In the genomic region with DNA sequence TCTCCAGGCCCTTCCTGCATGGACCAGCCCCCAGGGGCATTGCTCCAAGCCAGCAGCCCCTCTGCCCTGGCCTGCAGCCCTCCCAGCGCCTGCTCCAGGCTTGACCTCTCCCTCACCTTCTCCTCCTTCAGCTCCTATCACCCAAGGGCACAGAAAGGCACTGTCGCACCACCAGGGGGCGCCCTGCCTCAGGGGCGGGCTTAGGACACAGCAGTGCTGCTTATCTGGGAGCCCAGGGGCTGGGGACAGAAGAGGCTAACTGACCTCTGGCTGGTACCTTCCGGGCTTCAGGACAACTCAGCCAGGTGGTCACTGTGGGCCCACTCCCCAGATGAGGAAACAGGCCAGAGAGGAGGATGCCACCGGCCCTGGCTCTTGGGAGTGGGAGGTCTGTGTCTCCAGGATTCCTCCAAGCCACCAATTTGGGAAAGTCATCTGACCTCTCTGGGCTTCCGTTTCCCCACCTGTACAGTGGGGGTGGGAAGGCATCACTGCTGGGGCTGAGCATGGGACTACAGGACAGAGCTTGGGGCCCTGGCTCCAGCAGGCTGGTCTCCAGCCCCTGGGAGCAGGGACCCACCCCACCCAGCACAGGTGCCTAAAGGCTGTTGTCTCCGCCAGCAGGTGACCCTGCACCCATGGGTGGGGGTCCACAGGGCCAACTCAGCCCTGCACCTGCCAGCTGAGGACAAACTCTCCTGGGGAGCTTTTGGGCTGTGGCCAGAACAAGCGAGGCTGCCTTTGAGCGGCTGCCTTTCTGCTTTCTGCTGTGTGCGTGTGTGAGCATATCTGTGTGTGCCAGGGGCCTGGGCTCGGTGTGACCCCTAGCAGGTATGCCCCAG, we compare ENCODE assay signal across 8 cellular contexts. TPM values are rescaled to one million over a fixed set of nuclear protein-coding genes. Genes with fewer than 3 reads are reported as not detected.
DNase-seq lines count a peak whose midpoint lies in the region; ATAC-seq and TF ChIP-seq lines count a peak whose summit lies in the region.

No MANE protein-coding gene starts in this region.

- H3K4me3 Mint-ChIP-seq in CD8-positive, alpha-beta memory T cell: peak overlapping the region in 5 of 7 donors; percentile 7 to 81 (median 52)
- H3K4me3 Mint-ChIP-seq in activated B cell treated with CpG ODN at 0.5 μM for 24 hours: peak overlapping the region; percentile 28
- peak overlapping the region; percentile 2 to 53 (median 34) for H3K4me3 Mint-ChIP-seq in immature natural killer cell

- H3K4me3 ChIP-seq in CD8-positive, alpha-beta memory T cell (ENCODE audit: low read length): no peak overlapping the region
- no peak overlapping the region for H3K4me3 ChIP-seq in breast epithelium

- H3K36me3 Mint-ChIP-seq in CD8-positive, alpha-beta memory T cell: peaks cover 0 to 1% (median 0%) of the 10 kb centered on the region in 3 donors
- no peaks in the 10 kb centered on the region for H3K36me3 Mint-ChIP-seq in activated B cell treated with CpG ODN at 0.5 μM for 24 hours (ENCODE audit: low read depth)
- no peaks in the 10 kb centered on the region for H3K36me3 Mint-ChIP-seq in immature natural killer cell

- H3K9me3 Mint-ChIP-seq in CD8-positive, alpha-beta memory T cell: no peaks in the 10 kb centered on the region
- H3K9me3 Mint-ChIP-seq in activated B cell treated with CpG ODN at 0.5 μM for 24 hours (no peaks in the 10 kb centered on the region), immature natural killer cell (no peaks in the 10 kb centered on the region)

- H3K27ac ChIP-seq in CD8-positive, alpha-beta memory T cell (ENCODE audit: low read depth, low read length): no peak overlapping the region
- peak overlapping the region; percentile 87 to 97 for H3K27ac ChIP-seq in breast epithelium

- H3K27me3 Mint-ChIP-seq in CD8-positive, alpha-beta memory T cell: no peaks in the 10 kb centered on the region
- peaks cover 6% of the 10 kb centered on the region for H3K27me3 Mint-ChIP-seq in activated B cell treated with CpG ODN at 0.5 μM for 24 hours
- peaks cover 0 to 7% (median 2%) of the 10 kb centered on the region in 3 donors for H3K27me3 Mint-ChIP-seq in immature natural killer cell (ENCODE audit: low read depth in 3 of 3)

- ATAC-seq in activated B cell treated with CpG ODN at 0.5 μM for 24 hours (ENCODE audit: low read depth) (peak; percentile 33), HG03521 (IDR thresholded peaks at IDR 0.05; ENCODE audit: unreplicated experiment) (no peak)

- H3K9me3 ChIP-seq in CD8-positive, alpha-beta memory T cell (ENCODE audit: low read length): no peaks in the 10 kb centered on the region
- H3K9me3 ChIP-seq in breast epithelium: no peaks in the 10 kb centered on the region

- DNase-seq in CD8-positive, alpha-beta memory T cell: peak; percentile 72 to 87 (median 79)
- peak; percentile 80 for DNase-seq in HEK293T (ENCODE audit: extremely low spot score)
- DNase-seq in NCI-H2196 (lab: John Stamatoyannopoulos, UW; ENCODE audit: unreplicated experiment): peak; percentile 70
- DNase-seq in activated B cell treated with CpG ODN at 0.5 μM for 24 hours: peak; percentile 84
- DNase-seq in breast epithelium (ENCODE audit: low spot score in 2 of 2): peak; percentile 78 to 84
- peak; percentile 79 to 82 (median 80) for DNase-seq in immature natural killer cell
- peak; percentile 68 to 89 for DNase-seq in stimulated activated CD4-positive, alpha-beta T cell treated with anti-CD3 and anti-CD28 coated beads, Interleukin-12 subunit alpha, Interleukin-12 subunit beta, amount 100 ng/mL, for 24 hours (ENCODE audit: low read depth in 2 of 2)

- TF ChIP-seq CTCF in activated B cell treated with CpG ODN at 0.5 μM for 24 hours (IDR thresholded peaks at IDR 0.05): no peak
- TF ChIP-seq CTCF in breast epithelium (IDR thresholded peaks at IDR 0.05): peak; percentile 87 to 92 (median 88)

- H3K27me3 ChIP-seq in CD8-positive, alpha-beta memory T cell (ENCODE audit: insufficient read depth, low read length, poor library complexity, severe bottlenecking): no peaks in the 10 kb centered on the region
- H3K27me3 ChIP-seq in breast epithelium: no peaks in the 10 kb centered on the region

- POLR2A ChIA-PET in CD8-positive, alpha-beta memory T cell (lab: Charles Lee): interaction anchor here (0.6 kb wide), 1 partner anchor 11 kb away, joined by 9 read pairs; no protein-coding TSS in a partner anchor
- POLR2A ChIA-PET in HEK293T (lab: Yijun Ruan, JAX) (no interaction called here), activated B cell treated with CpG ODN at 0.5 μM for 24 hours (lab: Charles Lee) (interaction anchor here (0.7 to 3.4 kb wide), 4 partner anchors 20 to 105 kb away, joined by 3 to 17 read pairs (median 4); a partner anchor contains a TSS)

- CTCF ChIA-PET in CD8-positive, alpha-beta memory T cell (lab: Charles Lee): interaction anchor here (0.6 to 9.0 kb wide), 26 partner anchors 9 to 390 kb away, joined by 3 to 153 read pairs (median 3); a partner anchor contains a TSS
- CTCF ChIA-PET in HEK293T (lab: Yijun Ruan, JAX): interaction anchor here (0.6 to 1.4 kb wide), 16 partner anchors 8 to 399 kb away, joined by 3 to 5 read pairs (median 3); a partner anchor contains a TSS
- CTCF ChIA-PET in activated B cell treated with CpG ODN at 0.5 μM for 24 hours (lab: Charles Lee): interaction anchor here (0.7 to 2.9 kb wide), 13 partner anchors 9 to 439 kb away, joined by 3 to 12 read pairs (median 4); a partner anchor contains a TSS

- H3K27ac Mint-ChIP-seq in CD8-positive, alpha-beta memory T cell: peak overlapping the region in 7 of 8 donors; percentile 36 to 87 (median 58)
- no peak overlapping the region for H3K27ac Mint-ChIP-seq in activated B cell treated with CpG ODN at 0.5 μM for 24 hours
- peak overlapping the region in 5 of 6 donors; percentile 31 to 60 (median 43) for H3K27ac Mint-ChIP-seq in immature natural killer cell

- no peak for TF ChIP-seq POLR2A in breast epithelium (IDR thresholded peaks at IDR 0.05)

- intact Hi-C loops in activated B cell treated with CpG ODN at 0.5 μM for 24 hours (cut with micrococcal nuclease): loop anchor here (1.0 to 5.0 kb wide), 5 partner anchors 92 to 438 kb away; a partner anchor contains a TSS
- intact Hi-C loops in breast epithelium (cut with DNase I; ENCODE audit: low total_unique reads): loop anchor here (5.0 kb wide), 1 partner anchor 77 kb away; a partner anchor contains a TSS

- peaks cover 33% of the 10 kb centered on the region for H3K4me1 ChIP-seq in CD8-positive, alpha-beta memory T cell (ENCODE audit: insufficient read depth, low read length)
- H3K4me1 ChIP-seq in breast epithelium: peaks cover 34 to 39% of the 10 kb centered on the region in 2 donors

- no peaks in the 10 kb centered on the region for H3K36me3 ChIP-seq in CD8-positive, alpha-beta memory T cell (ENCODE audit: insufficient read depth, low read length)
- H3K36me3 ChIP-seq in breast epithelium: no peaks in the 10 kb centered on the region

- H3K4me1 Mint-ChIP-seq in CD8-positive, alpha-beta memory T cell: peaks cover 12 to 47% (median 13%) of the 10 kb centered on the region in 3 donors
- H3K4me1 Mint-ChIP-seq in activated B cell treated with CpG ODN at 0.5 μM for 24 hours (peaks cover 23% of the 10 kb centered on the region), immature natural killer cell (peaks cover 6 to 24% of the 10 kb centered on the region in 2 donors)

TF ChIP-seq in HEK293T, 16 proteins besides CTCF, POLR2A, EP300 and RAD21:
- TF ChIP-seq L3MBTL2 (conservative IDR thresholded peaks at IDR 0.05): no peak

RNA-seq across cellular contexts. Expression of a gene that starts 25.5 kb away (rescaled TPM):
- 10 to 100 TPM; 51.3 to 52.0 TPM for total RNA-seq in CD8-positive, alpha-beta memory T cell
- polyA plus RNA-seq in CD8-positive, alpha-beta memory T cell: 34.9 TPM
- total RNA-seq in activated B cell treated with CpG ODN at 0.5 μM for 24 hours: 43.4 and 48.5 TPM in 2 replicates
- total RNA-seq in breast epithelium: 1 to 10 TPM; 1.3 to 2.9 (median 1.8) TPM
- 10 to 100 TPM in 1 of 3 donors, 1 to 10 TPM in 2; 5.8 to 25.6 (median 8.4) TPM for polyA plus RNA-seq in immature natural killer cell

Comparison
In these comparisons a context has a peak if more than half of its experiments do, and no peak if none do; other contexts are left out.
1. RNA of a gene that starts 25.5 kb away (total RNA-seq): 51.3 to 52.0 TPM in CD8-positive, alpha-beta memory T cell and 43.4 to 48.5 TPM in activated B cell treated with CpG ODN at 0.5 μM for 24 hours; 1.3 to 2.9 TPM in breast epithelium; every median in the first group is over 10 times any median in the second.
2. Peak in every context shown above with its lines, with median percentiles within 50 percentile points of each other: DNase-seq and H3K4me3 Mint-ChIP-seq.